Comparison of ENCODE assay signal across 14 cellular contexts in the genomic region with DNA sequence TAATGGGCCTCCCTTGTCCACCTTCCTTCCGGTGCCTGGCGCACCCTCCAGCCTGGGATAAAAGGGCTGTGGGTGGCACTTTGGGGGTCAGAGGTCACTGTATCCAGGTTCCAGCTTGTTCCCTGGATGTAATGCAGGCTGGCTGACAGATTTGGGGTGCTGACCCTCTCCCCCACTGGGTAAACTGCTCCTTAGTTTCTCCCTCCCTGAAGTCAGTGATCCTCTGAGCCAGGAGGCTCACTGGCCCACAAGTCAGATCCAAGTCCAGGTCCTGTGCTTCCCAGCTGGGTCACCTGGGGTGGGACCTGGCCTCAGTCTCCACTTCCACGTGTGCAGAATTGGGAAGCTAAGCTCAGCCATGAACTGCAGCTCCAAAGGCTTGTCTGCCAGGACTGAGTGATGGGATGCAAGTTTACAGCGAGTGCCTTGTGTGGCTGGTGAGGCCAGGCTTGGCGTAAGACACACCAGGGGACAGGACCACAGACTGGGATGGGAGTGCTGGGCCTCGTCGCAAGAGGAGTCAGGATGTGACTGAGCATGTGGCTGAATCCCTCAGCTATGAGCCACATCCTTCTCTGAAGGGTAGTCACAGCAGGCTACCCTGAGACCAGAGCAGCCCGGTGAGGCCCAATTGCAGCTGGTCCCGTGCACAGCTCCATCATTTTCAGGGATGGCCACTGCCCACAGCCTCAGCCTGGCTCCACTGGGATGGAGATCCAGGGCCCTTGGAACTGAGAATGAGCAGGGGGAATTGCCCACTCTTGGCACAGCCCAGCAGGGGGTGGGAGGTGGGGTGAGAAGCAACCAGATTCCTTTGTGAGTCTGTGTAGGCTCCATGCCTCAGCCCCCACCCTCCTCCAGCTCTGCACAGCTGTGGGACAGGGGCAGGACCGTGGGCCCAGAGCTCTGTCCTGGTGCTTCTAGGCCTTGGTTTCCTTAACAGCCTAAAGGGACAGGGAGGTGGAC. TPM values are rescaled to one million over a fixed set of nuclear protein-coding genes. Genes with fewer than 3 reads are reported as not detected.
A peak's percentile ranks its signal among the peaks of the same experiment; 100 is the strongest.
DNase-seq lines count a peak whose midpoint lies in the region; ATAC-seq, FAIRE-seq and TF ChIP-seq lines count a peak whose summit lies in the region.
"Had no signal": no experiment of that assay in that cellular context is flagged by ENCODE, and none has a peak within 500 bp of the region (broad histone marks: within the 10 kb centered on the region; RNA-seq: fewer than 3 reads in every experiment).

No MANE protein-coding gene starts in this region.

- H3K4me3 Mint-ChIP-seq in activated B cell treated with CpG ODN at 0.5 μM for 24 hours: no peak overlapping the region

- no peak for ATAC-seq in activated B cell treated with CpG ODN at 0.5 μM for 24 hours (ENCODE audit: low read depth)
- peak; percentile 4 for ATAC-seq in mucosa of descending colon
- no peak for ATAC-seq in GM19452 (IDR thresholded peaks at IDR 0.05; ENCODE audit: unreplicated experiment)
- no peak for ATAC-seq in GM18519 (IDR thresholded peaks at IDR 0.05; ENCODE audit: low FRiP score, unreplicated experiment)

- no peak overlapping the region for H3K4me3 ChIP-seq in H7 (ENCODE audit: insufficient read depth, low read depth, low read length)
- H3K4me3 ChIP-seq in mucosa of descending colon: no peak overlapping the region
- H3K4me3 ChIP-seq: right atrium auricular region, thoracic aorta had no signal

- H3K9me3 Mint-ChIP-seq in activated B cell treated with CpG ODN at 0.5 μM for 24 hours: no peaks in the 10 kb centered on the region
- H3K9me3 Mint-ChIP-seq: activated T-cell treated with anti-CD3 and anti-CD28 coated beads, Interleukin-2, amount 50 U/mL, for 72 hours had no signal

- peak overlapping the region; percentile 63 for H3K27ac Mint-ChIP-seq in activated B cell treated with CpG ODN at 0.5 μM for 24 hours

- POLR2A ChIA-PET in activated B cell treated with CpG ODN at 0.5 μM for 24 hours (lab: Charles Lee): interaction anchor here (0.7 to 11.7 kb wide), 8 partner anchors 12 to 219 kb away, joined by 3 to 173 read pairs (median 16); partner anchors contain the start of genes SNU13, SREBF2 and TNFRSF13C

- CTCF ChIA-PET in activated B cell treated with CpG ODN at 0.5 μM for 24 hours (lab: Charles Lee): interaction anchor here (0.6 to 2.0 kb wide), 3 partner anchors 33 to 51 kb away, joined by 3 to 13 read pairs (median 4); no protein-coding TSS in a partner anchor

- peaks cover 41% of the 10 kb centered on the region for H3K36me3 Mint-ChIP-seq in activated B cell treated with CpG ODN at 0.5 μM for 24 hours (ENCODE audit: low read depth)

- H3K27me3 ChIP-seq in H7 (ENCODE audit: control insufficient read depth, insufficient read depth, low read length): peaks cover 43% of the 10 kb centered on the region

- H3K9me3 ChIP-seq in mucosa of descending colon: no peaks in the 10 kb centered on the region
- H3K9me3 ChIP-seq: right atrium auricular region, thoracic aorta had no signal

- no peak for FAIRE-seq in frontal cortex (lab: Jason Lieb, UNC)

- peaks cover 32% of the 10 kb centered on the region for H3K36me3 ChIP-seq in H7 (replicated peaks; ENCODE audit: control insufficient read depth, insufficient read depth, low read length)
- H3K36me3 ChIP-seq in mucosa of descending colon (ENCODE audit: low read depth): peaks cover 4% of the 10 kb centered on the region

- H3K4me1 Mint-ChIP-seq in activated B cell treated with CpG ODN at 0.5 μM for 24 hours: peaks cover 39% of the 10 kb centered on the region

- DNase-seq in Daoy (ENCODE audit: low read depth): peak; percentile 42
- peak; percentile 74 for DNase-seq in H7
- DNase-seq in activated B cell treated with CpG ODN at 0.5 μM for 24 hours: no peak
- DNase-seq in mucosa of descending colon: peak in 1 of 3 donors; percentile 46
- no peak for DNase-seq in frontal cortex (ENCODE audit: low spot score in 2 of 2)
- DNase-seq in activated CD4-positive, alpha-beta T cell treated with anti-CD3 and anti-CD28 coated beads for 48 hours: no peak
- DNase-seq: activated T-cell treated with anti-CD3 and anti-CD28 coated beads, Interleukin-2, amount 50 U/mL, for 72 hours; NCI-H2081 had no signal

- intact Hi-C loops in activated B cell treated with CpG ODN at 0.5 μM for 24 hours (cut with micrococcal nuclease): loop anchor here (5.0 kb wide), 1 partner anchor 35 kb away; no protein-coding TSS in a partner anchor
- intact Hi-C loops in mucosa of descending colon (cut with DNase I, micrococcal nuclease): no loop called here

- peaks cover 21% of the 10 kb centered on the region for H3K4me1 ChIP-seq in mucosa of descending colon (ENCODE audit: low read depth)

- TF ChIP-seq CTCF in activated B cell treated with CpG ODN at 0.5 μM for 24 hours (IDR thresholded peaks at IDR 0.05) (no peak), mucosa of descending colon (IDR thresholded peaks at IDR 0.05) (no peak)

- peaks cover 4% of the 10 kb centered on the region for H3K27me3 Mint-ChIP-seq in activated B cell treated with CpG ODN at 0.5 μM for 24 hours

RNA-seq across cellular contexts. Expression of gene SHISA8, which starts 7.2 kb away (rescaled TPM):
- total RNA-seq in Daoy (2014; rRNA removed; shearing (Covaris generic)): not detected in 2 replicates
- total RNA-seq in H7 (2014; rRNA removed; shearing (Covaris generic)): 3.2 TPM in 2 replicates
- total RNA-seq in activated B cell treated with CpG ODN at 0.5 μM for 24 hours (10.9 and 12.6 TPM in 2 replicates), mucosa of descending colon (not detected), frontal cortex (not detected)
- total RNA-seq: cardiac septum; T-helper 2 cell treated with Interferon-gamma antibody and Interleukin-4, amounts not matched to agents 100 ng/mL and 5 ng/mL, for 36 hours; thoracic aorta had no signal

RNA-seq across cellular contexts. Expression of gene TNFRSF13C, which starts 18.9 kb away (rescaled TPM):
- total RNA-seq in Daoy (2014; rRNA removed; shearing (Covaris generic)): 0.17 and 0.27 TPM in 2 replicates
- total RNA-seq in H7 (2014; rRNA removed; shearing (Covaris generic)): 1.1 and 1.2 TPM in 2 replicates
- total RNA-seq in activated B cell treated with CpG ODN at 0.5 μM for 24 hours (266 and 295 TPM in 2 replicates), mucosa of descending colon (under 1 TPM; 0.22 to 0.94 (median 0.55) TPM), frontal cortex (under 0.01 TPM)
- total RNA-seq: thoracic aorta had no signal

RNA-seq across cellular contexts. Expression of gene CENPM, which starts 39.2 kb away (rescaled TPM):
- total RNA-seq in Daoy (2014; rRNA removed; shearing (Covaris generic)): 44.2 and 57.3 TPM in 2 replicates
- total RNA-seq in H7 (2014; rRNA removed; shearing (Covaris generic)): 56.7 and 66.3 TPM in 2 replicates
- total RNA-seq in activated B cell treated with CpG ODN at 0.5 μM for 24 hours (9.6 and 13.3 TPM in 2 replicates), mucosa of descending colon (10 to 100 TPM in 1 of 3 donors, 1 to 10 TPM in 2; 3.2 to 18.8 (median 7.5) TPM), frontal cortex (3.7 TPM)
- total RNA-seq: right atrium auricular region, thoracic aorta had no signal

Comparison
In these comparisons a context has a peak if more than half of its experiments do, and no peak if none do; other contexts are left out.
1. DNase-seq: peak in Daoy (single experiment) and H7 (single experiment); none in activated B cell treated with CpG ODN at 0.5 μM for 24 hours (single experiment), frontal cortex (0 of 2) and activated CD4-positive, alpha-beta T cell treated with anti-CD3 and anti-CD28 coated beads for 48 hours (single experiment).
2. RNA of gene TNFRSF13C, which starts 18.9 kb away (total RNA-seq): 266 to 295 TPM in activated B cell treated with CpG ODN at 0.5 μM for 24 hours; 1.1 to 1.2 TPM in H7, 0.22 to 0.94 TPM in mucosa of descending colon, 0.17 to 0.27 TPM in Daoy and under 0.01 TPM in frontal cortex (single experiment); every median in the first group is over 100 times any median in the second.